1 cellular context compared by ENCODE assay signal in the genomic region with DNA sequence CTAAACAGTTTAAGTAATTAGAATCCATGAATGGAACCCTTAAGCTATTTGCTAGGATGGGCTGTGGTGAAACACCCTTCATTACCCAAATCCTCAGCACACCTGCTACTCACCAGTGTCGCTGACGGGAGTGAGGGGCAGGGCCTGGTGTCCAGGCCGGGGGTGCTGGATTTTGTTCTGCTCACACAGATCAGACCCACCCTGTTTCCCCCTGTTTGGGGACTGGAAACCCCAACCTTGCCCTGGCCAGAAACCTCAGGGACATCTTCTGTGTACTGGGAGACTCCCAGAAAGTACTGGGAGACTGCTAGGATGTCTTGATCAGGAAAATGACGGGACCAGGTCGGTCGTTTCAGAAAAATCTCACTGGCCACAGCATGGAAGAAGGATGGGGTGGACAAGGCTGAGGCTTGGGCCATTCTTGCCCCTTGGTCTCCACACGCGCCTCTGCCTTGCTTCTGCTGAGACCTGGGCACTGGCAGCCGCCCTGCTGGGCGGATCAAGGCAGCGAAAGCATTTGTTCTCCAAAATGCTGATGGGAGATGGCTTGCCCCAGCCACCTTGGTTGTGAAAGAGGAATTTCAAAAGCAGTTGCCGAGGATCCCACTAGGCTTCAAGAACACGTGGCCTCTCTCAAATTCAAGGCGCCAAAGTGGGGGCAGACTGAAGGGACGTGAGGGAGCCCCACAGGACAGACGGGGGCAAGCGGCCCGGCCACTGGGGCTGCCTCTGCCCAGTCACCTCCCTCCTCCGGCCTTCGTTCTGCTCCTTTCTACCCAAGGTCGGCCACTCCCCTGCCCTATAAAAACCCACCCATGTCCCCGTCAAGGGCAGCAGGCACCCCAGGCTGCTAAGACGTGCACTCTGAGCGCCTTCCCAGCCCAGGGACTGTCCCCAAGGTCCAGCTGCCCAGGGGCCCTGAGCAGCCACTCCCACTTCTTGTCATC.
TF ChIP-seq lines count a peak whose summit lies in the region.

No MANE protein-coding gene starts in this region.

TF ChIP-seq in HepG2, 621 proteins besides CTCF, POLR2A, EP300 and RAD21:
- no peak for TF ChIP-seq SUZ12 (IDR thresholded peaks at IDR 0.05; ENCODE audit: low read depth, low read length)
